8 cellular contexts compared by ENCODE assay signal in genomic region chr1:19645544-19646252, GRCh38. TPM values are rescaled to one million over a fixed set of nuclear protein-coding genes. Genes with fewer than 3 reads are reported as not detected.
A peak's percentile ranks its signal among the peaks of the same experiment; 100 is the strongest.
DNase-seq lines count a peak whose midpoint lies in the region; ATAC-seq, FAIRE-seq and TF ChIP-seq lines count a peak whose summit lies in the region.

No MANE protein-coding gene starts in this region.

- H3K4me3 ChIP-seq in HUES64 (ENCODE audit: low read length) = peak overlapping the region; percentile 77
- peak overlapping the region; percentile 64 for H3K4me3 ChIP-seq in astrocyte of the cerebellum (ENCODE audit: low read depth, low read length)
- peak overlapping the region; percentile 71 to 79 (median 75) for H3K4me3 ChIP-seq in keratinocyte (ENCODE audit: control insufficient read depth in 2 of 3, extremely low read depth in 1 of 3, insufficient read depth in 2 of 3, low read depth in 1 of 3, low read length in 3 of 3)

- H3K4me3 Mint-ChIP-seq in stimulated activated naive B cell treated with anti-CD40 and anti-IgM and Interleukin-4, amounts not matched to agents 10 μg/mL and 1 μg/mL and 100 μg/mL, for 72 hours = peak overlapping the region in 1 of 2 donors; percentile 99

- H2AFZ ChIP-seq in keratinocyte (ENCODE audit: control insufficient read depth, low read length) = no peak overlapping the region

- FAIRE-seq in keratinocyte (lab: Jason Lieb, UNC) = no peak
- no peak for FAIRE-seq in D721Med (lab: Jason Lieb, UNC)
- FAIRE-seq in GM12892 (lab: Jason Lieb, UNC) = no peak

- H4K20me1 ChIP-seq in keratinocyte (ENCODE audit: control insufficient read depth, extremely low read depth, insufficient read depth, low read length) = no peaks in the 10 kb centered on the region

- dilution Hi-C loops in keratinocyte (cut with MboI; ENCODE audit: extremely low pct_ligation_motif_present, low sequenced_read_pairs) = loop anchor here (25.0 kb wide), 1 partner anchor 208 kb away; no protein-coding TSS in a partner anchor

- peaks cover 56% of the 10 kb centered on the region for H3K79me2 ChIP-seq in keratinocyte (ENCODE audit: control insufficient read depth, insufficient read depth, low read length)

- DNase-seq in astrocyte of the cerebellum (ENCODE audit: low read depth) (no peak), keratinocyte (ENCODE audit: low read depth, low spot score) (no peak), NCI-H2196 (lab: John Stamatoyannopoulos, UW; ENCODE audit: unreplicated experiment) (no peak), D721Med (ENCODE audit: insufficient read length, low spot score) (no peak), GM12892 (ENCODE audit: insufficient read length) (no peak), NCI-H345 treated with DMSO at 0.1 percent for 48 hours (lab: John Stamatoyannopoulos, UW; ENCODE audit: unreplicated experiment) (no peak)
- no peak for DNase-seq in stimulated activated naive B cell treated with anti-CD40 and anti-IgM and Interleukin-4, amounts not matched to agents 10 μg/mL and 1 μg/mL and 100 μg/mL, for 72 hours

- peaks cover 59 to 78% of the 10 kb centered on the region in 2 donors for H3K27me3 Mint-ChIP-seq in stimulated activated naive B cell treated with anti-CD40 and anti-IgM and Interleukin-4, amounts not matched to agents 10 μg/mL and 1 μg/mL and 100 μg/mL, for 72 hours

- ATAC-seq in stimulated activated naive B cell treated with anti-CD40 and anti-IgM and Interleukin-4, amounts not matched to agents 10 μg/mL and 1 μg/mL and 100 μg/mL, for 72 hours (replicated peaks) = no peak

- peaks cover 0 to 3% of the 10 kb centered on the region in 2 donors for H3K36me3 Mint-ChIP-seq in stimulated activated naive B cell treated with anti-CD40 and anti-IgM and Interleukin-4, amounts not matched to agents 10 μg/mL and 1 μg/mL and 100 μg/mL, for 72 hours

- whole genome bisulfite sequencing in HUES64 = 52% methylated on average over 19 of the region's 24 CpGs

- peak overlapping the region; percentile 85 for H3K4me2 ChIP-seq in keratinocyte (ENCODE audit: control insufficient read depth, extremely low read depth, insufficient read depth, low read depth, low read length)

- H3K9ac ChIP-seq in HUES64 (ENCODE audit: low read depth, low read length) = peak overlapping the region; percentile 61
- H3K9ac ChIP-seq in keratinocyte (ENCODE audit: control insufficient read depth, extremely low read depth, insufficient read depth, low read length) = peak overlapping the region; percentile 78

- peaks cover 8 to 42% of the 10 kb centered on the region in 2 donors for H3K4me1 Mint-ChIP-seq in stimulated activated naive B cell treated with anti-CD40 and anti-IgM and Interleukin-4, amounts not matched to agents 10 μg/mL and 1 μg/mL and 100 μg/mL, for 72 hours

- no peak for TF ChIP-seq POLR2A in GM12892 (IDR thresholded peaks at IDR 0.05; ENCODE audit: low read depth, low read length)

- H3K9me3 ChIP-seq in HUES64 (ENCODE audit: insufficient read depth, low read depth, low read length) = no peaks in the 10 kb centered on the region
- H3K9me3 ChIP-seq in keratinocyte (ENCODE audit: control insufficient read depth, low read depth, low read length) = no peaks in the 10 kb centered on the region

- H3K36me3 ChIP-seq in HUES64 (ENCODE audit: insufficient read depth, low read length) (no peaks in the 10 kb centered on the region), keratinocyte (ENCODE audit: control insufficient read depth in 2 of 2, extremely low read depth in 1 of 2, insufficient read depth in 2 of 2, low read length in 2 of 2) (no peaks in the 10 kb centered on the region)

- H3K9me1 ChIP-seq in keratinocyte (ENCODE audit: control insufficient read depth, extremely low read depth, insufficient read depth, low read length) = peaks cover 4% of the 10 kb centered on the region

- no peaks in the 10 kb centered on the region for H3K9me3 Mint-ChIP-seq in stimulated activated naive B cell treated with anti-CD40 and anti-IgM and Interleukin-4, amounts not matched to agents 10 μg/mL and 1 μg/mL and 100 μg/mL, for 72 hours

- H3K27ac ChIP-seq in HUES64 (ENCODE audit: low read depth, low read length) (no peak overlapping the region), keratinocyte (ENCODE audit: control insufficient read depth, insufficient read depth, low read length) (peak overlapping the region; percentile 64)

- in situ Hi-C loops in astrocyte of the cerebellum (cut with HindIII; ENCODE audit: low sequenced_read_pairs) = no loop called here

- peak overlapping the region; percentile 51 for H3K27ac Mint-ChIP-seq in stimulated activated naive B cell treated with anti-CD40 and anti-IgM and Interleukin-4, amounts not matched to agents 10 μg/mL and 1 μg/mL and 100 μg/mL, for 72 hours

- peaks cover 56% of the 10 kb centered on the region for H3K27me3 ChIP-seq in HUES64 (ENCODE audit: insufficient read depth, low read length)
- no peaks in the 10 kb centered on the region for H3K27me3 ChIP-seq in keratinocyte (ENCODE audit: control insufficient read depth, extremely low read depth, insufficient read depth, low read length)

- TF ChIP-seq CTCF in astrocyte of the cerebellum (IDR thresholded peaks at IDR 0.05; ENCODE audit: low read depth, low read length, missing control alignments) = no peak
- no peak for TF ChIP-seq CTCF in keratinocyte (optimal IDR thresholded peaks at IDR 0.05 in 1 of 3, IDR thresholded peaks at IDR 0.05 in 1 of 3, conservative IDR thresholded peaks at IDR 0.05 in 1 of 3; ENCODE audit: extremely low read depth in 1 of 3, insufficient read depth in 2 of 3, low read length in 3 of 3)
- no peak for TF ChIP-seq CTCF in D721Med (IDR thresholded peaks at IDR 0.05; ENCODE audit: insufficient read depth, missing control alignments)

- H3K4me1 ChIP-seq in HUES64 (ENCODE audit: insufficient read depth, low read length) (peaks cover 8% of the 10 kb centered on the region; the same call in 1 of the 2 replicates), keratinocyte (ENCODE audit: control insufficient read depth, extremely low read depth, insufficient read depth, low read length) (peaks cover 58% of the 10 kb centered on the region)

RNA-seq across cellular contexts. Expression of gene NBL1, which starts 1.6 kb away (rescaled TPM):
- 3.9 TPM for polyA plus RNA-seq in HUES64 (2013, experiment 1 of 2)
- polyA plus RNA-seq in HUES64 (2013, experiment 2 of 2) = 4.6 TPM
- 44.6 to 114 TPM (median 74.5 TPM) in 3 replicates for polyA plus RNA-seq in keratinocyte
- polyA plus RNA-seq in keratinocyte (2011; ENCODE audit: low read depth) = 12.2 TPM
- 49.2 and 113 TPM in 2 replicates for polyA plus RNA-seq in keratinocyte (2011; cell fraction: cytosol; rRNA removed)
- 38.6 and 46.1 TPM in 2 replicates for polyA plus RNA-seq in keratinocyte (2011; cell fraction: nucleus; rRNA removed)
- polyA plus RNA-seq in keratinocyte (2012; ENCODE audit: low replicate concordance) = 65.3 and 97.4 TPM in 2 replicates
- polyA minus RNA-seq in keratinocyte = 120 to 212 TPM (median 132 TPM) in 3 replicates
- polyA minus RNA-seq in keratinocyte (2011; cell fraction: cytosol; rRNA and poly(A)+ RNA removed) = 77.5 TPM
- polyA minus RNA-seq in keratinocyte (2011; cell fraction: nucleus; rRNA and poly(A)+ RNA removed) = 20.6 and 27.1 TPM in 2 replicates
- polyA plus RNA-seq in GM12892 (2012; ENCODE audit: missing spikeins) = 1.2 TPM

RNA-seq across cellular contexts. Expression of gene HTR6, which starts 19.0 kb away (rescaled TPM):
- not detected for polyA plus RNA-seq in HUES64 (2013, experiment 1 of 2)
- 0.57 TPM for polyA plus RNA-seq in HUES64 (2013, experiment 2 of 2)
- not detected in 3 replicates for polyA plus RNA-seq in keratinocyte
- polyA plus RNA-seq in keratinocyte (2011; ENCODE audit: low read depth) = not detected
- not detected in 2 replicates for polyA plus RNA-seq in keratinocyte (2011; cell fraction: cytosol; rRNA removed)
- polyA plus RNA-seq in keratinocyte (2011; cell fraction: nucleus; rRNA removed) = not detected in 2 replicates
- polyA plus RNA-seq in keratinocyte (2012; ENCODE audit: low replicate concordance) = not detected in 2 replicates
- polyA minus RNA-seq in keratinocyte = not detected in 3 replicates
- not detected for polyA minus RNA-seq in keratinocyte (2011; cell fraction: cytosol; rRNA and poly(A)+ RNA removed)
- not detected in 2 replicates for polyA minus RNA-seq in keratinocyte (2011; cell fraction: nucleus; rRNA and poly(A)+ RNA removed)
- polyA plus RNA-seq in GM12892 (2012; ENCODE audit: missing spikeins) = not detected
